14 cellular contexts compared by ENCODE assay signal in genomic region chr10:123781956-123782500, GRCh38.
"Had no signal": no experiment of that assay in that cellular context is flagged by ENCODE, and none has a peak within 500 bp of the region (broad histone marks: within the 10 kb centered on the region; RNA-seq: fewer than 3 reads in every experiment).

No MANE protein-coding gene starts in this region.

- ATAC-seq: body of pancreas, heart right ventricle, T-helper 17 cell had no signal

- H3K9me3 ChIP-seq: body of pancreas, heart right ventricle had no signal

- H3K27ac ChIP-seq: body of pancreas, heart right ventricle, parathyroid adenoma had no signal

- H3K36me3 Mint-ChIP-seq: activated naive CD4-positive, alpha-beta T cell treated with anti-CD3 and anti-CD28 coated beads, Interleukin-2, amount 50 U/mL, for 24 hours had no signal

- H3K9me3 Mint-ChIP-seq: activated B cell treated with CpG ODN at 0.5 μM for 24 hours; activated naive CD4-positive, alpha-beta T cell treated with anti-CD3 and anti-CD28 coated beads, Interleukin-2, amount 50 U/mL, for 24 hours; activated T-helper 2 cell treated with anti-CD3 and anti-CD28 coated beads, Interferon-gamma antibody, Interleukin-2, Interleukin-4, amounts not matched to agents 10 μg/mL and 5 μg/mL and 100 μg/mL, durations not matched to agents 14 hours and 24 hours and 36 hours had no signal

- H3K4me3 Mint-ChIP-seq: activated B cell treated with CpG ODN at 0.5 μM for 24 hours; activated naive CD4-positive, alpha-beta T cell treated with anti-CD3 and anti-CD28 coated beads, Interleukin-2, amount 50 U/mL, for 24 hours; T-helper 17 cell had no signal

- H3K36me3 ChIP-seq: heart right ventricle had no signal

- DNase-seq: activated B cell treated with CpG ODN at 0.5 μM for 24 hours; activated CD4-positive, alpha-beta T cell treated with anti-CD3 and anti-CD28 coated beads, Interleukin-2, amount 50 U/mL, for 1 hour; activated T-cell treated with anti-CD3 and anti-CD28 coated beads for 4 hours; amniotic stem cell; body of pancreas; cerebellar nuclear complex; dermis blood vessel endothelial cell; heart right ventricle; midbrain; stimulated activated CD4-positive, alpha-beta T cell treated with anti-CD3 and anti-CD28 coated beads, Interleukin-15, amount 100 ng/mL, for 24 hours; T-helper 17 cell had no signal

- H3K4me1 Mint-ChIP-seq: activated B cell treated with CpG ODN at 0.5 μM for 24 hours; activated naive CD4-positive, alpha-beta T cell treated with anti-CD3 and anti-CD28 coated beads, Interleukin-2, amount 50 U/mL, for 24 hours; T-helper 17 cell had no signal

- H3K9ac ChIP-seq: parathyroid adenoma had no signal

- H2AFZ ChIP-seq: parathyroid adenoma had no signal

- H3K27me3 ChIP-seq: body of pancreas had no signal

- H3K4me3 ChIP-seq: body of pancreas, heart right ventricle had no signal

- H3K27ac Mint-ChIP-seq: activated B cell treated with CpG ODN at 0.5 μM for 24 hours; activated naive CD4-positive, alpha-beta T cell treated with anti-CD3 and anti-CD28 coated beads, Interleukin-2, amount 50 U/mL, for 24 hours; activated T-helper 2 cell treated with anti-CD3 and anti-CD28 coated beads, Interferon-gamma antibody, Interleukin-2, Interleukin-4, amounts not matched to agents 10 μg/mL and 5 μg/mL and 100 μg/mL, durations not matched to agents 14 hours and 24 hours and 36 hours; T-helper 17 cell had no signal

- H3K79me2 ChIP-seq: parathyroid adenoma had no signal

- H3K4me1 ChIP-seq: body of pancreas, parathyroid adenoma had no signal
